Comparison of ENCODE assay signal across 10 cellular contexts in the genomic region with DNA sequence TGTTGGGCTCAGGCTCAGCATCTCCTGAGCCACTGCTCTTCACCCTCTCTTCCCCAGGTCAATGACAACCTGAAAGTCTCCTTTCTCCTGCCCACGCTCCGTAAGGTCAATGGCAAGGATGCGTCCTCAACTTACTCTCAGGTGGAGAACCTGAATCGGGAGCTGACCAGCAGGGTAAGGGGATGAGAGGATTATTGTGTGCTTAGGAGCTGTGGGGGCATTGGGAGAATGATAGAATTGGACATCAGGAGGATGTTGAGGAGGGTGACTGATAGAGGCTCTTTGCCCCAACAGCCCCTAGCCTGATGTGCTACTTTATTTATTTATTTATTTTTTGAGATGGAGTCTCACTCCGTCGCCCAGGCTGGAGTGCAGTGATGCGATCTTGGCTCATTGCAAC. TPM values are rescaled to one million over a fixed set of nuclear protein-coding genes. Genes with fewer than 3 reads are reported as not detected.
DNase-seq lines count a peak whose midpoint lies in the region; ATAC-seq and TF ChIP-seq lines count a peak whose summit lies in the region.
"Had no signal": no experiment of that assay in that cellular context is flagged by ENCODE, and none has a peak within 500 bp of the region (broad histone marks: within the 10 kb centered on the region; RNA-seq: fewer than 3 reads in every experiment).

No MANE protein-coding gene starts in this region.

- no peaks in the 10 kb centered on the region for H3K9me2 ChIP-seq in OCI-LY1 (ENCODE audit: low read depth, low read length)

- no peak for ATAC-seq in foreskin keratinocyte

- H3F3A ChIP-seq in OCI-LY1 (ENCODE audit: insufficient read depth, low read length): no peaks in the 10 kb centered on the region

- H4K20me1 ChIP-seq in OCI-LY1 (ENCODE audit: insufficient read depth, low read length) (no peaks in the 10 kb centered on the region), osteoblast (ENCODE audit: insufficient read depth, low read length) (peaks cover 5% of the 10 kb centered on the region)

- peak overlapping the region; percentile 95; the same call in 1 of the 2 replicates for H3K9ac ChIP-seq in OCI-LY1 (ENCODE audit: low read length)

- H3K4me1 ChIP-seq in OCI-LY1 (ENCODE audit: insufficient read depth, low read length, severe bottlenecking) (peaks cover 33% of the 10 kb centered on the region), osteoblast (ENCODE audit: insufficient read depth, low read length) (peaks cover 13% of the 10 kb centered on the region), foreskin keratinocyte (peaks cover 4% of the 10 kb centered on the region)
- H3K4me1 ChIP-seq in effector memory CD4-positive, alpha-beta T cell (ENCODE audit: control insufficient read depth, insufficient read depth, low read length, poor library complexity, severe bottlenecking): peaks cover 19% of the 10 kb centered on the region

- DNase-seq in GM06990 (ENCODE audit: extremely low read depth, insufficient read length) (no peak), osteoblast (ENCODE audit: insufficient read length, low spot score, missing footprints) (peak; percentile 73), foreskin keratinocyte (no peak), DMS 273 treated with DMSO at 0.1 percent for 48 hours (lab: John Stamatoyannopoulos, UW) (no peak), NCI-H187 treated with DMSO at 0.1 percent for 48 hours (lab: John Stamatoyannopoulos, UW) (no peak), NCI-H446 treated with DMSO at 0.1 percent for 48 hours (lab: John Stamatoyannopoulos, UW) (no peak)
- DNase-seq in effector memory CD4-positive, alpha-beta T cell: no peak
- DNase-seq: HCEC 1CT had no signal

- H3K27ac ChIP-seq in OCI-LY1 (ENCODE audit: low read depth, low read length, poor library complexity, severe bottlenecking): peak overlapping the region; percentile 65
- no peak overlapping the region for H3K27ac ChIP-seq in effector memory CD4-positive, alpha-beta T cell (ENCODE audit: insufficient read depth, low read length, poor library complexity, severe bottlenecking)
- no peak overlapping the region for H3K27ac ChIP-seq in osteoblast (ENCODE audit: low read depth, low read length)
- H3K27ac ChIP-seq in foreskin keratinocyte: no peak overlapping the region

- H3K36me3 ChIP-seq in GM06990 (ENCODE audit: control insufficient read depth, insufficient read depth, low read length) (peaks cover 18% of the 10 kb centered on the region), OCI-LY1 (ENCODE audit: insufficient read depth, low read length) (peaks cover 33% of the 10 kb centered on the region; the same call in 1 of the 2 replicates), osteoblast (ENCODE audit: insufficient read depth, low read length) (no peaks in the 10 kb centered on the region)
- H3K36me3 ChIP-seq in effector memory CD4-positive, alpha-beta T cell (ENCODE audit: control insufficient read depth, insufficient read depth, low read length): peaks cover 11% of the 10 kb centered on the region

- H3K9me3 ChIP-seq in OCI-LY1 (ENCODE audit: low read length) (no peaks in the 10 kb centered on the region), osteoblast (ENCODE audit: low read depth, low read length) (no peaks in the 10 kb centered on the region)
- H3K9me3 ChIP-seq in effector memory CD4-positive, alpha-beta T cell (ENCODE audit: control insufficient read depth, low read length): no peaks in the 10 kb centered on the region
- H3K9me3 ChIP-seq: Peyer's patch had no signal

- H3K4me3 ChIP-seq in GM06990 (replicated peaks; ENCODE audit: low read depth, low read length) (peak overlapping the region; percentile 85), OCI-LY1 (ENCODE audit: low read depth, low read length, poor library complexity, severe bottlenecking) (peak overlapping the region; percentile 90), osteoblast (ENCODE audit: insufficient read depth, low read length) (peak overlapping the region; percentile 91)
- peak overlapping the region; percentile 93 for H3K4me3 ChIP-seq in effector memory CD4-positive, alpha-beta T cell (ENCODE audit: insufficient read depth, low read depth, low read length, poor library complexity, severe bottlenecking)

- H2AFZ ChIP-seq in OCI-LY1 (ENCODE audit: low read length) (no peak overlapping the region), osteoblast (ENCODE audit: low read length) (no peak overlapping the region)

- H3K27me3 ChIP-seq in GM06990 (replicated peaks; ENCODE audit: control insufficient read depth, insufficient read depth, low read length): no peaks in the 10 kb centered on the region
- H3K27me3 ChIP-seq in OCI-LY1 (ENCODE audit: insufficient read depth, low read length): no peaks in the 10 kb centered on the region
- H3K27me3 ChIP-seq in effector memory CD4-positive, alpha-beta T cell (replicated peaks; ENCODE audit: control insufficient read depth, insufficient read depth, low read length, poor library complexity, severe bottlenecking): no peaks in the 10 kb centered on the region
- no peaks in the 10 kb centered on the region for H3K27me3 ChIP-seq in osteoblast (ENCODE audit: insufficient read depth, low read length)
- no peaks in the 10 kb centered on the region for H3K27me3 ChIP-seq in foreskin keratinocyte
- H3K27me3 ChIP-seq: Peyer's patch had no signal

- H3K79me2 ChIP-seq in OCI-LY1 (ENCODE audit: insufficient read depth, low read length) (peaks cover 12% of the 10 kb centered on the region), osteoblast (ENCODE audit: insufficient read depth, low read length) (peaks cover 36% of the 10 kb centered on the region)

- H3K4me2 ChIP-seq in OCI-LY1 (ENCODE audit: low read length) (peak overlapping the region; percentile 83), osteoblast (ENCODE audit: insufficient read depth, low read length) (peak overlapping the region; percentile 86)

- no peak for TF ChIP-seq CTCF in GM06990 (IDR thresholded peaks at IDR 0.05; ENCODE audit: insufficient read depth, low read length, poor library complexity, severe bottlenecking)
- no peak for TF ChIP-seq CTCF in OCI-LY1 (IDR thresholded peaks at IDR 0.05; ENCODE audit: low read length)
- TF ChIP-seq CTCF in osteoblast (IDR thresholded peaks at IDR 0.05; ENCODE audit: extremely low read depth, low read depth, low read length): no peak
- no peak for TF ChIP-seq CTCF in foreskin keratinocyte (conservative IDR thresholded peaks at IDR 0.05)

RNA-seq across cellular contexts. Expression of gene LRWD1, which starts 1.3 kb away (rescaled TPM):
- total RNA-seq in osteoblast: 20.0 and 24.2 TPM in 2 replicates
- total RNA-seq in foreskin keratinocyte: 23.3 and 25.0 TPM in 2 replicates
- 22.1 and 24.7 TPM in 2 replicates for polyA plus RNA-seq in foreskin keratinocyte

RNA-seq across cellular contexts. Expression of gene ALKBH4, which starts 1.4 kb away (rescaled TPM):
- total RNA-seq in osteoblast: 13.6 and 16.3 TPM in 2 replicates
- 9.6 and 9.9 TPM in 2 replicates for total RNA-seq in foreskin keratinocyte
- 11.8 and 12.2 TPM in 2 replicates for polyA plus RNA-seq in foreskin keratinocyte

RNA-seq across cellular contexts. Expression of gene POLR2J, which starts 12.6 kb away (rescaled TPM):
- total RNA-seq in osteoblast (27.1 and 27.9 TPM in 2 replicates), foreskin keratinocyte (69.9 and 80.2 TPM in 2 replicates)
- polyA plus RNA-seq in foreskin keratinocyte: 114 and 126 TPM in 2 replicates

RNA-seq across cellular contexts. Expression of gene ORAI2, which starts 32.7 kb away (rescaled TPM):
- 44.2 and 57.5 TPM in 2 replicates for total RNA-seq in osteoblast
- 5.6 and 7.5 TPM in 2 replicates for total RNA-seq in foreskin keratinocyte
- polyA plus RNA-seq in foreskin keratinocyte: 3.1 and 3.8 TPM in 2 replicates

RNA-seq across cellular contexts. Expression of gene RASA4B, which starts 51.5 kb away (rescaled TPM):
- total RNA-seq in osteoblast: 1.8 and 3.3 TPM in 2 replicates
- total RNA-seq in foreskin keratinocyte: 0.51 and 0.53 TPM in 2 replicates
- 0.16 and 0.29 TPM in 2 replicates for polyA plus RNA-seq in foreskin keratinocyte
